ENCODE assay signal across 17 cellular contexts in the genomic region with DNA sequence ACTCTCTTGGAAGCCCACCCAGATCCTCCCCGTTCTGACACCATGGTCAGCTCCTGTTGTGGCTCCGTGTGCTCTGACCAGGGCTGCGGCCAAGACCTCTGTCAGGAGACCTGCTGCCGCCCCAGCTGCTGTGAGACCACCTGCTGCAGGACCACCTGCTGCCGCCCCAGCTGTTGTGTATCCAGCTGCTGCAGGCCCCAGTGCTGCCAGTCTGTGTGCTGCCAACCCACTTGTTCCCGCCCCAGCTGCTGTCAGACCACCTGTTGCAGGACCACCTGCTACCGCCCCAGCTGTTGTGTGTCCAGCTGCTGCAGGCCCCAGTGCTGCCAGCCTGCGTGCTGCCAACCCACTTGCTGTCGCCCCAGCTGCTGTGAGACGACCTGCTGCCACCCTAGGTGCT. TPM values are rescaled to one million over a fixed set of nuclear protein-coding genes. Genes with fewer than 3 reads are reported as not detected.
"Had no signal": no experiment of that assay in that cellular context is flagged by ENCODE, and none has a peak within 500 bp of the region (broad histone marks: within the 10 kb centered on the region; RNA-seq: fewer than 3 reads in every experiment).

A gene (plus strand): TSS at position 43 of the 400 bp plus-strand sequence. CDS start 0 bp downstream, at position 43.

RNA-seq across cellular contexts. Expression of the gene that starts here (rescaled TPM):
- total RNA-seq: esophagus mucosa; fibroblast of villous mesenchyme; gastrocnemius medialis; heart right ventricle; liver; lung microvascular endothelial cell; mesenteric fat pad; mononuclear cell; naive thymus-derived CD8-positive, alpha-beta T cell; ovary; posterior vena cava; right atrium auricular region; sigmoid colon; temporal lobe; upper lobe of left lung; uterus had no signal
- polyA plus RNA-seq: heart right ventricle; liver; naive thymus-derived CD8-positive, alpha-beta T cell; neural cell; ovary; sigmoid colon had no signal
